In the genomic region with DNA sequence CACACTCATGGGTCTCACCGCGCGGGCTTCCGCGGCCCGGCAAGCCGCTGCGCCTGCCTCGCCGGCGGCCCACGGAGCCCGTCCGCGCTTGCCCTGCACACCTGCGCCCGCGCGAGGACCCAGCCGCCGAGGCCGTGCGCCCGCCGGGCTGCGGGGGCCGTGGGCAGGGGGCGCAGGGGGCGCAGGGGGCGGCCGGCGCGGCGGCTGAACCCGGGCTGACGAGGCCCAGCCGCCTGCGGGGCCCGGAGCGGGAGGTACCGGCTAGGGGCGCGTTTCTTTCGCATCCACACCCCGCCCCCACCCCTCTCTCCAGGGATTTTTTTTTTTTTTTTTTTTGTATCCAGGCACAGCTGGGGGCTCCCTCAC, we compare ENCODE assay signal across 10 cellular contexts. TPM values are rescaled to one million over a fixed set of nuclear protein-coding genes. Genes with fewer than 3 reads are reported as not detected.
DNase-seq lines count a peak whose midpoint lies in the region; ATAC-seq, FAIRE-seq and TF ChIP-seq lines count a peak whose summit lies in the region.
"Had no signal": no experiment of that assay in that cellular context is flagged by ENCODE, and none has a peak within 500 bp of the region (broad histone marks: within the 10 kb centered on the region; RNA-seq: fewer than 3 reads in every experiment).

No MANE protein-coding gene starts in this region.

- H3K4me1 ChIP-seq in heart right ventricle (peaks cover 14 to 56% (median 51%) of the 10 kb centered on the region in 9 donors), GM12878 (ENCODE audit: control insufficient read depth, insufficient read depth, low read length) (peaks cover 4% of the 10 kb centered on the region; the same call in 1 of the 2 replicates), mononuclear cell (ENCODE audit: insufficient read depth, low read length) (peaks cover 56% of the 10 kb centered on the region), urinary bladder (ENCODE audit: insufficient read depth) (no peaks in the 10 kb centered on the region)

- in situ Hi-C loops in GM12878 (cut with MboI): loop anchor here (5.0 to 10.0 kb wide), 2 partner anchors 374 to 406 kb away; no protein-coding TSS in a partner anchor

- H3K79me2 ChIP-seq in GM12878 (ENCODE audit: control insufficient read depth, insufficient read depth, low read length): no peaks in the 10 kb centered on the region

- RAD21 ChIA-PET in GM12878 (lab: Charles Lee; ENCODE audit: unreplicated experiment): no interaction called here

- intact Hi-C loops in heart right ventricle (cut with DNase I): loop anchor here in 5 of 10 donors (10.0 kb wide), 2 partner anchors 376 to 406 kb away; no protein-coding TSS in a partner anchor
- intact Hi-C loops in left cardiac atrium (cut with DNase I): loop anchor here in 1 of 2 donors (10.0 kb wide), 1 partner anchor 406 kb away; no protein-coding TSS in a partner anchor
- intact Hi-C loops in GM12878 (cut with micrococcal nuclease; ENCODE audit: unreplicated experiment): no loop called here

- no peaks in the 10 kb centered on the region for H3K36me3 ChIP-seq in heart right ventricle
- H3K36me3 ChIP-seq in GM12878 (ENCODE audit: control insufficient read depth in 2 of 2, insufficient read depth in 2 of 2, low read length in 1 of 2): no peaks in the 10 kb centered on the region
- no peaks in the 10 kb centered on the region for H3K36me3 ChIP-seq in urinary bladder (ENCODE audit: insufficient read depth)

- TF ChIP-seq CTCF in heart right ventricle (IDR thresholded peaks at IDR 0.05): no peak
- TF ChIP-seq CTCF in GM12878 (IDR thresholded peaks at IDR 0.05 in 2 of 3, conservative IDR thresholded peaks at IDR 0.05 in 1 of 3; ENCODE audit: control insufficient read depth in 2 of 3, extremely low read depth in 1 of 3, insufficient read depth in 1 of 3, low read depth in 3 of 3, low read length in 3 of 3): no peak

- H3K27me3 ChIP-seq in heart right ventricle (peaks cover 28 to 99% (median 92%) of the 10 kb centered on the region in 7 donors), GM12878 (replicated peaks in 1 of 2; ENCODE audit: control insufficient read depth in 2 of 2, insufficient read depth in 2 of 2, low read length in 1 of 2) (peaks cover 37 to 47% of the 10 kb centered on the region in 2 experiments), mononuclear cell (ENCODE audit: insufficient read depth, low read length) (peaks cover 96% of the 10 kb centered on the region)

- WGBS in heart right ventricle, 2 donors: 0 to 1% methylated on average over 43 to 44 of the region's 45 CpGs
- 2% methylated on average over 12 of the region's 45 CpGs for WGBS in GM12878 (ENCODE audit: insufficient coverage, insufficient replicate concordance, low lambda C conversion rate, missing lambda C conversion rate)
- 1% methylated on average over 45 of the region's 45 CpGs for WGBS in urinary bladder

- H3K4me3 ChIP-seq in heart right ventricle (peak overlapping the region; percentile 43 to 95 (median 68)), GM12878 (peak overlapping the region; percentile 84; the same call in 1 of the 2 replicates), mononuclear cell (ENCODE audit: low read length) (peak overlapping the region; percentile 51), urinary bladder (ENCODE audit: low read depth, low read length) (peak overlapping the region; percentile 54)

- DNase-seq in heart right ventricle (no peak), left cardiac atrium (no peak), GM12878 (ENCODE audit: low read depth, low spot score) (no peak), SIG-M5 (lab: John Stamatoyannopoulos, UW) (no peak), NOMO-1 (lab: John Stamatoyannopoulos, UW; ENCODE audit: unreplicated experiment in 2 of 2) (no peak)

- no peak overlapping the region for H3K9ac ChIP-seq in GM12878 (ENCODE audit: control insufficient read depth, insufficient read depth, low read length)

- no peak overlapping the region for H2AFZ ChIP-seq in GM12878 (ENCODE audit: control insufficient read depth, low read depth, low read length)

- no peak for TF ChIP-seq EP300 in GM12878 (IDR thresholded peaks at IDR 0.05; ENCODE audit: borderline replicate concordance in 1 of 2, control insufficient read depth in 1 of 2, low read depth in 2 of 2, low read length in 2 of 2)

- no peak for TF ChIP-seq POLR2A in GM12878 (IDR thresholded peaks at IDR 0.05; ENCODE audit: low read depth, low read length)

- H3K27ac ChIP-seq in heart right ventricle (no peak overlapping the region), GM12878 (ENCODE audit: control insufficient read depth, insufficient read depth) (no peak overlapping the region), urinary bladder (ENCODE audit: low read depth) (no peak overlapping the region)

- CTCF ChIA-PET in GM12878 (lab: Yijun Ruan, JAX): no interaction called here

- ATAC-seq in heart right ventricle (no peak), left cardiac atrium (no peak), GM12878 (peak; percentile 7; the same call in 2 of the 3 replicates), HG02610 (IDR thresholded peaks at IDR 0.05; ENCODE audit: unreplicated experiment) (no peak)

- no TSS peak for BruUV-seq in GM12878 (replicated peaks; lab: Mats Ljungman, UMichigan)

- peak overlapping the region; percentile 92 for H3K4me2 ChIP-seq in GM12878 (ENCODE audit: control insufficient read depth, insufficient read depth)

- no peaks in the 10 kb centered on the region for H4K20me1 ChIP-seq in GM12878 (ENCODE audit: control insufficient read depth, insufficient read depth)

- SMC1A ChIA-PET in GM12878 (lab: Charles Lee; ENCODE audit: uncharacterized antibody, unreplicated experiment): no interaction called here

- no peak for TF ChIP-seq RAD21 in GM12878 (IDR thresholded peaks at IDR 0.05; ENCODE audit: insufficient read depth, low read depth, low read length)

- POLR2A ChIA-PET in GM12878 (lab: Charles Lee): interaction anchor here (0.8 kb wide), 1 partner anchor 1802 kb away, joined by 6 read pairs; no protein-coding TSS in a partner anchor

- H3K9me3 ChIP-seq in heart right ventricle: no peaks in the 10 kb centered on the region
- H3K9me3 ChIP-seq in GM12878 (replicated peaks; ENCODE audit: control insufficient read depth, insufficient read depth, low read length): no peaks in the 10 kb centered on the region
- no peaks in the 10 kb centered on the region for H3K9me3 ChIP-seq in mononuclear cell (ENCODE audit: low read depth, low read length)

- FAIRE-seq in GM12878 (lab: Jason Lieb, UNC): no peak
- FAIRE-seq: G401.6 had no signal

TF ChIP-seq in GM12878, 131 proteins besides CTCF, POLR2A, EP300 and RAD21 (continues in another document):
- TF ChIP-seq, protein P1, sequence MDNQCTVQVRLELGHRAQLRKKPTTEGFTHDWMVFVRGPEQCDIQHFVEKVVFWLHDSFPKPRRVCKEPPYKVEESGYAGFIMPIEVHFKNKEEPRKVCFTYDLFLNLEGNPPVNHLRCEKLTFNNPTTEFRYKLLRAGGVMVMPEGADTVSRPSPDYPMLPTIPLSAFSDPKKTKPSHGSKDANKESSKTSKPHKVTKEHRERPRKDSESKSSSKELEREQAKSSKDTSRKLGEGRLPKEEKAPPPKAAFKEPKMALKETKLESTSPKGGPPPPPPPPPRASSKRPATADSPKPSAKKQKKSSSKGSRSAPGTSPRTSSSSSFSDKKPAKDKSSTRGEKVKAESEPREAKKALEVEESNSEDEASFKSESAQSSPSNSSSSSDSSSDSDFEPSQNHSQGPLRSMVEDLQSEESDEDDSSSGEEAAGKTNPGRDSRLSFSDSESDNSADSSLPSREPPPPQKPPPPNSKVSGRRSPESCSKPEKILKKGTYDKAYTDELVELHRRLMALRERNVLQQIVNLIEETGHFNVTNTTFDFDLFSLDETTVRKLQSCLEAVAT (IDR thresholded peaks at IDR 0.05): no peak

RNA-seq across cellular contexts. Expression of gene OSTM1, which starts 43.8 kb away (rescaled TPM):
- total RNA-seq in heart right ventricle (10 to 100 TPM; 34.5 to 57.9 (median 42.3) TPM), left cardiac atrium (10 to 100 TPM; 47.6 to 57.9 TPM), GM12878 (2014; rRNA removed) (6.3 and 6.4 TPM in 2 replicates), GM12878 (2014; rRNA removed; fragmentation: Illumina TruSeq; extraction: Trizol) (5.4 and 7.6 TPM in 2 replicates), GM12878 (2021) (10.6 and 13.9 TPM in 2 replicates), mononuclear cell (15.3 TPM), urinary bladder (37.0 TPM)
- polyA plus RNA-seq in heart right ventricle (10 to 100 TPM; 17.3 to 19.5 TPM), GM12878 (2011; rRNA removed) (17.1 and 28.7 TPM in 2 replicates), GM12878 (2014; fragmentation: Illumina TruSeq; extraction: Trizol) (5.2 and 8.7 TPM in 2 replicates), GM12878 (2014; fragmentation: Nextera tagmentation; extraction: Ambion mirVana) (1 to 10 TPM; 3.1 to 4.7 TPM), GM12878 (2014; rRNA removed) (3.0 and 6.7 TPM in 2 replicates), GM12878 (2016; fragmentation: Nextera tagmentation; extraction: Ambion mirVana) (1 to 10 TPM; 6.4 to 8.6 TPM), urinary bladder (36.0 TPM)
- total RNA-seq in GM12878 (2013; cell fraction: nucleolus; rRNA removed): 14.2 and 21.6 TPM in 2 replicates
- polyA plus RNA-seq in GM12878 (2011; ENCODE audit: low read depth): 3.7 TPM
- 5.0 and 5.7 TPM in 2 replicates for polyA plus RNA-seq in GM12878 (2011; cell fraction: cytosol; rRNA removed)
- 4.3 and 6.0 TPM in 2 replicates for polyA plus RNA-seq in GM12878 (2011; cell fraction: nucleus; rRNA removed)
- 2.7 and 4.4 TPM in 2 replicates for polyA plus RNA-seq in GM12878 (2012)
- 4.4 and 13.3 TPM in 2 replicates for polyA minus RNA-seq in GM12878 (2011; rRNA and poly(A)+ RNA removed)
- 4.6 and 11.9 TPM in 2 replicates for polyA minus RNA-seq in GM12878 (2011; cell fraction: cytosol; rRNA and poly(A)+ RNA removed)
- 7.4 and 14.3 TPM in 2 replicates for polyA minus RNA-seq in GM12878 (2011; cell fraction: nucleus; rRNA and poly(A)+ RNA removed)

RNA-seq across cellular contexts. Expression of gene NR2E1, which starts 47.5 kb away (rescaled TPM):
- total RNA-seq in heart right ventricle: not detected
- not detected for polyA plus RNA-seq in heart right ventricle
- total RNA-seq in left cardiac atrium: not detected
- not detected in 2 replicates for total RNA-seq in GM12878 (2013; cell fraction: nucleolus; rRNA removed)
- not detected in 2 replicates for total RNA-seq in GM12878 (2014; rRNA removed)
- not detected in 2 replicates for total RNA-seq in GM12878 (2014; rRNA removed; fragmentation: Illumina TruSeq; extraction: Trizol)
- total RNA-seq in GM12878 (2021): not detected in 2 replicates
- polyA plus RNA-seq in GM12878 (2011; ENCODE audit: low read depth): not detected
- not detected in 2 replicates for polyA plus RNA-seq in GM12878 (2011; rRNA removed)
- polyA plus RNA-seq in GM12878 (2011; cell fraction: cytosol; rRNA removed): not detected in 2 replicates
- not detected in 2 replicates for polyA plus RNA-seq in GM12878 (2011; cell fraction: nucleus; rRNA removed)
- not detected in 2 replicates for polyA plus RNA-seq in GM12878 (2012)
- polyA plus RNA-seq in GM12878 (2014; fragmentation: Illumina TruSeq; extraction: Trizol): not detected in 2 replicates
- not detected for polyA plus RNA-seq in GM12878 (2014; fragmentation: Nextera tagmentation; extraction: Ambion mirVana)
- not detected in 2 replicates for polyA plus RNA-seq in GM12878 (2014; rRNA removed)
- polyA plus RNA-seq in GM12878 (2016; fragmentation: Nextera tagmentation; extraction: Ambion mirVana): not detected
- not detected in 2 replicates for polyA minus RNA-seq in GM12878 (2011; rRNA and poly(A)+ RNA removed)
- polyA minus RNA-seq in GM12878 (2011; cell fraction: cytosol; rRNA and poly(A)+ RNA removed): not detected in 2 replicates
- polyA minus RNA-seq in GM12878 (2011; cell fraction: nucleus; rRNA and poly(A)+ RNA removed): not detected in 2 replicates
- total RNA-seq in mononuclear cell: not detected
- not detected for total RNA-seq in urinary bladder
- polyA plus RNA-seq in urinary bladder: not detected
- total RNA-seq: T-helper 2 cell treated with Interferon-gamma antibody and Interleukin-4, amounts not matched to agents 100 ng/mL and 5 ng/mL, for 36 hours had no signal
